25 cellular contexts compared by ENCODE assay signal in the genomic region with DNA sequence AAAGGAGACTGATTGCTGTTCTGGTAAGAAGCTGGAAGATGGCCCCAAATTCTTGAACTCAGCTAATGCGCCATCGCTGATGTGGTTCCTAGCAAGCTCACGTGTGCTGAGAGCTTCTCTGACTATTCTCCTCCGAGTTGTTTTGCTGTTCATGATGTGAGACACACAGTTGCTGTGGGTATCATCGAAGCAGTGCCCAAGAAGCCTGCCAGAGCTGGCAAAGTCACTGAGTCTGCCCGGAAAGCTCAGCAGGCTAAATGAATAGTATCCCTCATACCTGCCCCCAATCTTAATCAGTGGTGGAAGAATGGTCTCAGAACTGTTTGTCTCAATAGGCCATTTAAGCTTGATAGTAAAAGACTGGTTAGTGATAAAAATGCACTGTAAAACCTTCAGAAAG.
"Had no signal": no experiment of that assay in that cellular context is flagged by ENCODE, and none has a peak within 500 bp of the region (broad histone marks: within the 10 kb centered on the region; RNA-seq: fewer than 3 reads in every experiment).

No MANE protein-coding gene starts in this region.

- H2AFZ ChIP-seq: hepatocyte had no signal

- H3K36me3 ChIP-seq: lower lobe of right lung, right lobe of liver, tibial nerve had no signal

- H3K27me3 Mint-ChIP-seq: activated CD4-positive, alpha-beta memory T cell treated with anti-CD3 and anti-CD28 coated beads for 36 hours; stimulated activated naive CD8-positive, alpha-beta T cell treated with anti-CD3 and anti-CD28 coated beads, Interleukin-15, amount 100 ng/mL, for 72 hours had no signal

- H3K27ac Mint-ChIP-seq: activated B cell treated with CpG ODN at 0.5 μM for 24 hours; activated CD4-positive, alpha-beta memory T cell treated with anti-CD3 and anti-CD28 coated beads for 36 hours; activated naive CD4-positive, alpha-beta T cell treated with anti-CD3 and anti-CD28 coated beads for 36 hours; activated naive CD8-positive, alpha-beta T cell treated with anti-CD3 and anti-CD28 coated beads, Interleukin-2, amount 10 ng/mL, durations not matched to agents 7 days and 5 days; activated T-cell treated with anti-CD3 and anti-CD28 coated beads, Interleukin-2, amount 50 U/mL, for 72 hours; dendritic cell treated with granulocyte-macrophage colony-stimulating factor and Interleukin-4, amounts not matched to agents 40 ng/mL and 50 ng/mL, for 4 days; natural killer cell; stimulated activated naive CD8-positive, alpha-beta T cell treated with anti-CD3 and anti-CD28 coated beads, Interleukin-15, amount 100 ng/mL, for 72 hours; T-helper 1 cell treated with Interleukin-12 subunit alpha and Interleukin-12 subunit beta and Interleukin-4 antibody, amounts not matched to agents 30 μg/mL and 1 μg/mL, for 36 hours had no signal

- DNase-seq: activated B cell treated with CpG ODN at 0.5 μM for 24 hours; activated CD4-positive, alpha-beta memory T cell treated with anti-CD3 and anti-CD28 coated beads for 36 hours; activated CD4-positive, alpha-beta T cell treated with anti-CD3 and anti-CD28 coated beads for 4 hours; activated effector memory CD4-positive, alpha-beta T cell treated with Interleukin-2 at 50 U/mL for 16 hours; activated naive CD4-positive, alpha-beta T cell treated with anti-CD3 and anti-CD28 coated beads for 36 hours; activated naive CD8-positive, alpha-beta T cell treated with anti-CD3 and anti-CD28 coated beads, Interleukin-2, amount 10 ng/mL, durations not matched to agents 7 days and 5 days; activated T-cell treated with anti-CD3 and anti-CD28 coated beads, Interleukin-2, amount 50 U/mL, for 72 hours; amniotic stem cell; effector CD4-positive, alpha-beta T cell; glutamatergic neuron; lower lobe of right lung; natural killer cell; posterior cingulate gyrus; right lobe of liver; stimulated activated CD4-positive, alpha-beta T cell treated with anti-CD3 and anti-CD28 coated beads, Interleukin-1b, Interleukin-23, amount 100 ng/mL, for 48 hours; stimulated activated naive CD8-positive, alpha-beta T cell treated with anti-CD3 and anti-CD28 coated beads, Interleukin-15, amount 100 ng/mL, for 72 hours; T1000 had no signal

- ATAC-seq: activated T-cell treated with anti-CD3 and anti-CD28 coated beads, Interleukin-2, amount 50 U/mL, for 72 hours; left lobe of liver; lower lobe of right lung; natural killer cell; right lobe of liver; stimulated activated naive CD8-positive, alpha-beta T cell treated with anti-CD3 and anti-CD28 coated beads, Interleukin-15, amount 100 ng/mL, for 72 hours had no signal

- H3K4me3 ChIP-seq: hepatocyte, lower lobe of right lung, right lobe of liver, skin epidermis, tibial nerve had no signal

- H3K4me1 Mint-ChIP-seq: activated B cell treated with CpG ODN at 0.5 μM for 24 hours; activated naive CD8-positive, alpha-beta T cell treated with anti-CD3 and anti-CD28 coated beads, Interleukin-2, amount 10 ng/mL, durations not matched to agents 7 days and 5 days; stimulated activated naive CD8-positive, alpha-beta T cell treated with anti-CD3 and anti-CD28 coated beads, Interleukin-15, amount 100 ng/mL, for 72 hours had no signal

- H3K9me3 ChIP-seq: lower lobe of right lung, right lobe of liver, tibial nerve had no signal

- H3K4me1 ChIP-seq: lower lobe of right lung, right lobe of liver, tibial nerve had no signal

- H3K79me2 ChIP-seq: hepatocyte had no signal

- H3K27ac ChIP-seq: hepatocyte, lower lobe of right lung, right lobe of liver, skin epidermis, tibial nerve had no signal

- H3K36me3 Mint-ChIP-seq: activated CD4-positive, alpha-beta memory T cell treated with anti-CD3 and anti-CD28 coated beads for 36 hours; activated naive CD8-positive, alpha-beta T cell treated with anti-CD3 and anti-CD28 coated beads, Interleukin-2, amount 10 ng/mL, durations not matched to agents 7 days and 5 days; immature natural killer cell; natural killer cell had no signal

- H3K4me2 ChIP-seq: hepatocyte had no signal

- H3K9me3 Mint-ChIP-seq: activated B cell treated with CpG ODN at 0.5 μM for 24 hours; activated CD4-positive, alpha-beta memory T cell treated with anti-CD3 and anti-CD28 coated beads for 36 hours; activated naive CD4-positive, alpha-beta T cell treated with anti-CD3 and anti-CD28 coated beads for 36 hours; activated naive CD8-positive, alpha-beta T cell treated with anti-CD3 and anti-CD28 coated beads, Interleukin-2, amount 10 ng/mL, durations not matched to agents 7 days and 5 days; activated T-cell treated with anti-CD3 and anti-CD28 coated beads, Interleukin-2, amount 50 U/mL, for 72 hours; dendritic cell treated with granulocyte-macrophage colony-stimulating factor and Interleukin-4, amounts not matched to agents 40 ng/mL and 50 ng/mL, for 4 days; immature natural killer cell; natural killer cell; stimulated activated naive CD8-positive, alpha-beta T cell treated with anti-CD3 and anti-CD28 coated beads, Interleukin-15, amount 100 ng/mL, for 72 hours; T-helper 1 cell treated with Interleukin-12 subunit alpha and Interleukin-12 subunit beta and Interleukin-4 antibody, amounts not matched to agents 30 μg/mL and 1 μg/mL, for 36 hours had no signal

- H3K4me3 Mint-ChIP-seq: activated B cell treated with CpG ODN at 0.5 μM for 24 hours; activated CD4-positive, alpha-beta memory T cell treated with anti-CD3 and anti-CD28 coated beads for 36 hours; activated naive CD4-positive, alpha-beta T cell treated with anti-CD3 and anti-CD28 coated beads for 36 hours; activated naive CD8-positive, alpha-beta T cell treated with anti-CD3 and anti-CD28 coated beads, Interleukin-2, amount 10 ng/mL, durations not matched to agents 7 days and 5 days; activated T-cell treated with anti-CD3 and anti-CD28 coated beads, Interleukin-2, amount 50 U/mL, for 72 hours; dendritic cell treated with granulocyte-macrophage colony-stimulating factor and Interleukin-4, amounts not matched to agents 40 ng/mL and 50 ng/mL, for 4 days; immature natural killer cell; natural killer cell; stimulated activated naive CD8-positive, alpha-beta T cell treated with anti-CD3 and anti-CD28 coated beads, Interleukin-15, amount 100 ng/mL, for 72 hours; T-helper 1 cell treated with Interleukin-12 subunit alpha and Interleukin-12 subunit beta and Interleukin-4 antibody, amounts not matched to agents 30 μg/mL and 1 μg/mL, for 36 hours had no signal

- FAIRE-seq: frontal cortex had no signal

- H3K27me3 ChIP-seq: hepatocyte, right lobe of liver, tibial nerve had no signal
